8 cellular contexts compared by ENCODE assay signal in the genomic region with DNA sequence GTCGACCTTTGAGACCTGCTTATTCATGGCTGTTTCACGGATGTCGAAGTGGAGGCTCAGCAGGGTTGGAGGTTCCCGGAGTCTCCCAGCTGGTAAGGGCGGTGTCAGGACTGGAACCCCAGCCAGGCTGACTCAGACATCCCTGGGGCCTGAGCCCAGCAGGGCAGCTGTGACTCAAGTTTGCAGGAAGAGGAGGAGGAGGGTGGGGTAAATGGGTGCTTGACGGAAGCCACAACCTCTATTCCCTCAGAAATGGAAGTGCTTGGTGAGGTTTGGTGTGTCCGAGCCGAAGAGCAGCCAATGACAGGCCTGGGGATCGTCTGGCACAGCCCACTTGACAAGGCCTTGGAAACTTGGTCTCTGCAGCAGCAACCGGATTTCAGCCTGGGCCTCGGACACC. TPM values are rescaled to one million over a fixed set of nuclear protein-coding genes. Genes with fewer than 3 reads are reported as not detected.
DNase-seq lines count a peak whose midpoint lies in the region; ATAC-seq, FAIRE-seq and TF ChIP-seq lines count a peak whose summit lies in the region.
"Not testable (repeated sequence)": the region's sequence is repeated elsewhere in the genome, so short reads cannot be mapped to it uniquely, and the experiment has no call there.

No MANE protein-coding gene starts in this region.

- H3K9me3 ChIP-seq in Panc1 (ENCODE audit: control insufficient read depth, insufficient read depth, low read depth, low read length); lung (ENCODE audit: control insufficient read depth in 2 of 2, insufficient read depth in 1 of 2, low read length in 1 of 2); upper lobe of right lung: not testable (repeated sequence)

- H3K36me3 ChIP-seq in Panc1 (ENCODE audit: control insufficient read depth, insufficient read depth, low read length); lung (ENCODE audit: control insufficient read depth in 2 of 2, insufficient read depth in 2 of 2, low read length in 2 of 2); upper lobe of right lung: not testable (repeated sequence)

- POLR2A ChIA-PET in Panc1 (lab: Charles Lee): not testable (repeated sequence)

- H3K4me3 ChIP-seq in Panc1 (ENCODE audit: low read depth in 2 of 2, low read length in 2 of 2); lung; upper lobe of right lung: not testable (repeated sequence)

- not testable (repeated sequence) for TF ChIP-seq CTCF in Panc1 (IDR thresholded peaks at IDR 0.05); lung (IDR thresholded peaks at IDR 0.05; ENCODE audit: control extremely low read depth, extremely low read depth); upper lobe of right lung (IDR thresholded peaks at IDR 0.05)

- not testable (repeated sequence) for H3K27me3 ChIP-seq in Panc1 (ENCODE audit: control insufficient read depth, insufficient read depth, low read length); lung (ENCODE audit: control insufficient read depth, insufficient read depth); upper lobe of right lung

- CTCF ChIA-PET in Panc1 (lab: Charles Lee): not testable (repeated sequence)

- not testable (repeated sequence) for H3K4me1 ChIP-seq in Panc1 (ENCODE audit: control insufficient read depth, insufficient read depth, low read length); lung (ENCODE audit: control insufficient read depth in 2 of 2, insufficient read depth in 2 of 2, low read length in 2 of 2); upper lobe of right lung

- not testable (repeated sequence) for TF ChIP-seq POLR2A in H54 (IDR thresholded peaks at IDR 0.05; ENCODE audit: low read depth, low read length)

- H3K27ac ChIP-seq in Panc1 (ENCODE audit: low read length); lung (ENCODE audit: low read depth in 1 of 2, low read length in 1 of 2); upper lobe of right lung: not testable (repeated sequence)

- intact Hi-C loops in Panc1 (cut with micrococcal nuclease; ENCODE audit: unreplicated experiment); Right ventricle myocardium superior (cut with DNase I); left ventricle myocardium superior (cut with micrococcal nuclease); sciatic nerve (cut with DNase I); upper lobe of right lung (cut with DNase I): not testable (repeated sequence)

- WGBS in lung, 2 donors: no CpG with 5 or more reads among the region's 11 CpGs

- peak; percentile 66 for ATAC-seq in Panc1
- peak; percentile 89 for ATAC-seq in esophagus mucosa
- ATAC-seq in Right ventricle myocardium superior (ENCODE audit: poor library complexity): peak; percentile 47
- ATAC-seq in left ventricle myocardium superior: peak; percentile 65
- peak; percentile 28 for ATAC-seq in lung (ENCODE audit: insufficient read depth, low FRiP score)
- ATAC-seq in sciatic nerve: peak; percentile 27
- ATAC-seq in upper lobe of right lung: peak; percentile 1

- DNase-seq in H54 (ENCODE audit: insufficient read length, low spot score); Panc1 (ENCODE audit: low read depth, low spot score); Right ventricle myocardium superior; left ventricle myocardium superior; lung (ENCODE audit: low spot score); sciatic nerve (ENCODE audit: low spot score); upper lobe of right lung: not testable (repeated sequence)

- in situ Hi-C loops in Panc1 (cut with HindIII; ENCODE audit: low pct_unique_long_range_greater_than_20kb, low sequenced_read_pairs): not testable (repeated sequence)

- BruUV-seq in Panc1 (replicated peaks; lab: Mats Ljungman, UMichigan): not testable (repeated sequence)

- peak; percentile 85 for FAIRE-seq in H54 (lab: Jason Lieb, UNC)

RNA-seq across cellular contexts. Expression of gene EPN2, which starts 17.8 kb away (rescaled TPM):
- 35.0 TPM for total RNA-seq in Panc1 (2021; ENCODE audit: unreplicated experiment)
- 32.7 TPM for polyA plus RNA-seq in Panc1 (2012; ENCODE audit: insufficient read length)
- 68.3 TPM for total RNA-seq in esophagus mucosa
- total RNA-seq in Right ventricle myocardium superior: 91.0 TPM
- 94.5 TPM for total RNA-seq in left ventricle myocardium superior
- total RNA-seq in lung: 10 to 100 TPM; 51.0 to 73.7 TPM
- polyA plus RNA-seq in lung: 10 to 100 TPM; 16.7 to 23.8 TPM
- total RNA-seq in sciatic nerve: 76.6 TPM
- total RNA-seq in upper lobe of right lung: 54.5 TPM

Comparison
In these comparisons a context has a peak if more than half of its experiments do, and no peak if none do; other contexts are left out.
1. ATAC-seq: peak in every context shown above with its lines; median percentile 89 in esophagus mucosa; 66 in Panc1; 65 in left ventricle myocardium superior; 47 in Right ventricle myocardium superior; 28 in lung; 27 in sciatic nerve; 1 in upper lobe of right lung.